ENCODE assay signal across 1 cellular context in the genomic region with DNA sequence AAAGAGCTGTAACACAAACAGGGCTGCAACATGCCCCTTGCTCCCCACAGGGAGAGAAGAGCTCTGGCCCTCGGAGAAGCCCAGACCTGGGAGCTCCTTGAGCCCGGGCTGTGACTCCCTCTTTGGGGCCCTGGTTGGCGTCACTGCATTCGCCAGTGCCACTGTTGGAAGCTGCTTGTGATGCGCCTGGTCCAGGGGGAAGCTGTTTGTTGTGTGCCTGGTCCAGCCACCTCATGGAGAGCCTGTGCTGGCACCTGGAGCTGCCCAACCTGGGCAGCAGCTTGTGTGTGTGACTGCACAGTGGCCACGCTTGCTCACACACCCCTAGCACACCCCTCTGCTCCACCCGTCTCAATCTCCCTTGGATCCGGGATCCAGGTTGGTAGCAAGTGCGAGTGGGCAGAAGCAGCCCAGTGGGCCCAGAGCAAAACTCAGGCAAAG.
TF ChIP-seq lines count a peak whose summit lies in the region.

No MANE protein-coding gene starts in this region.

TF ChIP-seq in GM23338, 12 proteins besides CTCF, POLR2A, EP300 and RAD21 (continued from another document):
- TF ChIP-seq ZNF462 (CRISPR knock-in tag; IDR thresholded peaks at IDR 0.05), result no peak
TF ChIP-seq in GM23338: peak in this region for 0.
